Comparison of ENCODE assay signal across 1 cellular context in the genomic region with DNA sequence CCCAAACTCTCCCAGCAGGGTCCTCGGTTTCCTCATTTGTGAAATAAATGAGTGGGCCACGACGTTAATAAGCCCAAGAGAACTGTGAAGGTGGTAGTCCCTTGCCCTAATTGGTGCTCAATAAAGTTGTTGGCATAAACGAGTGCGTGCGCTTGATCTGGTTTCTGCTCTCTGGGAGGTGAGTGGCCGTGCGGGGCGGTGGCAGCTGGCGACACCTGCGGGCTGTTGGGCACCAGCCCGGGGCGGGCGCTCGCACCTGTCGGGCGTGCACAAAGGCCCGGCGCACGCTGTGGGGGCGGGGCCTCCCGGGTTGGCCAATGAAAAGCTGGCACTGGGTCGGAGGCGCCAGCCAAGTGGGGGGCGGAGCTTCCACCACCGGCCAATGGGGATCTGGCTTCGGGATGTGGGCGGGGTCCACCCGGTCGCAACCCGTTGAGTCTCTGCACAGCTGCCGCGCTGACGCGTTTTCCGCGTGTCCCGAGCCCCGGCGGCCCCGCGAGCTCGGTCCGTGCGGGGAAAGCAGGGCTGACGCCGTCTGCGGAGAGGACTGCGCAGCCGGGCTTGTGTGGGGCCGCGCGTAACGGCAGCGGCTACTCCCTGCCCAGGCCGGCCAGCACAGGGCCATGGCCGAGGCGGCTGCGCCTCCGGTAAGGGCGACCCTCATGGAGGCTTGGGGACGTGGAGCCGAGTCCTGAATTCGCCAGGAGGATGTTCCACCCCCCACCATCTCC.
TF ChIP-seq lines count a peak whose summit lies in the region.

No MANE protein-coding gene starts in this region.

TF ChIP-seq in K562, 482 proteins besides CTCF, POLR2A, EP300 and RAD21 (continued from another document and continues in another):
- TF ChIP-seq, protein P1, sequence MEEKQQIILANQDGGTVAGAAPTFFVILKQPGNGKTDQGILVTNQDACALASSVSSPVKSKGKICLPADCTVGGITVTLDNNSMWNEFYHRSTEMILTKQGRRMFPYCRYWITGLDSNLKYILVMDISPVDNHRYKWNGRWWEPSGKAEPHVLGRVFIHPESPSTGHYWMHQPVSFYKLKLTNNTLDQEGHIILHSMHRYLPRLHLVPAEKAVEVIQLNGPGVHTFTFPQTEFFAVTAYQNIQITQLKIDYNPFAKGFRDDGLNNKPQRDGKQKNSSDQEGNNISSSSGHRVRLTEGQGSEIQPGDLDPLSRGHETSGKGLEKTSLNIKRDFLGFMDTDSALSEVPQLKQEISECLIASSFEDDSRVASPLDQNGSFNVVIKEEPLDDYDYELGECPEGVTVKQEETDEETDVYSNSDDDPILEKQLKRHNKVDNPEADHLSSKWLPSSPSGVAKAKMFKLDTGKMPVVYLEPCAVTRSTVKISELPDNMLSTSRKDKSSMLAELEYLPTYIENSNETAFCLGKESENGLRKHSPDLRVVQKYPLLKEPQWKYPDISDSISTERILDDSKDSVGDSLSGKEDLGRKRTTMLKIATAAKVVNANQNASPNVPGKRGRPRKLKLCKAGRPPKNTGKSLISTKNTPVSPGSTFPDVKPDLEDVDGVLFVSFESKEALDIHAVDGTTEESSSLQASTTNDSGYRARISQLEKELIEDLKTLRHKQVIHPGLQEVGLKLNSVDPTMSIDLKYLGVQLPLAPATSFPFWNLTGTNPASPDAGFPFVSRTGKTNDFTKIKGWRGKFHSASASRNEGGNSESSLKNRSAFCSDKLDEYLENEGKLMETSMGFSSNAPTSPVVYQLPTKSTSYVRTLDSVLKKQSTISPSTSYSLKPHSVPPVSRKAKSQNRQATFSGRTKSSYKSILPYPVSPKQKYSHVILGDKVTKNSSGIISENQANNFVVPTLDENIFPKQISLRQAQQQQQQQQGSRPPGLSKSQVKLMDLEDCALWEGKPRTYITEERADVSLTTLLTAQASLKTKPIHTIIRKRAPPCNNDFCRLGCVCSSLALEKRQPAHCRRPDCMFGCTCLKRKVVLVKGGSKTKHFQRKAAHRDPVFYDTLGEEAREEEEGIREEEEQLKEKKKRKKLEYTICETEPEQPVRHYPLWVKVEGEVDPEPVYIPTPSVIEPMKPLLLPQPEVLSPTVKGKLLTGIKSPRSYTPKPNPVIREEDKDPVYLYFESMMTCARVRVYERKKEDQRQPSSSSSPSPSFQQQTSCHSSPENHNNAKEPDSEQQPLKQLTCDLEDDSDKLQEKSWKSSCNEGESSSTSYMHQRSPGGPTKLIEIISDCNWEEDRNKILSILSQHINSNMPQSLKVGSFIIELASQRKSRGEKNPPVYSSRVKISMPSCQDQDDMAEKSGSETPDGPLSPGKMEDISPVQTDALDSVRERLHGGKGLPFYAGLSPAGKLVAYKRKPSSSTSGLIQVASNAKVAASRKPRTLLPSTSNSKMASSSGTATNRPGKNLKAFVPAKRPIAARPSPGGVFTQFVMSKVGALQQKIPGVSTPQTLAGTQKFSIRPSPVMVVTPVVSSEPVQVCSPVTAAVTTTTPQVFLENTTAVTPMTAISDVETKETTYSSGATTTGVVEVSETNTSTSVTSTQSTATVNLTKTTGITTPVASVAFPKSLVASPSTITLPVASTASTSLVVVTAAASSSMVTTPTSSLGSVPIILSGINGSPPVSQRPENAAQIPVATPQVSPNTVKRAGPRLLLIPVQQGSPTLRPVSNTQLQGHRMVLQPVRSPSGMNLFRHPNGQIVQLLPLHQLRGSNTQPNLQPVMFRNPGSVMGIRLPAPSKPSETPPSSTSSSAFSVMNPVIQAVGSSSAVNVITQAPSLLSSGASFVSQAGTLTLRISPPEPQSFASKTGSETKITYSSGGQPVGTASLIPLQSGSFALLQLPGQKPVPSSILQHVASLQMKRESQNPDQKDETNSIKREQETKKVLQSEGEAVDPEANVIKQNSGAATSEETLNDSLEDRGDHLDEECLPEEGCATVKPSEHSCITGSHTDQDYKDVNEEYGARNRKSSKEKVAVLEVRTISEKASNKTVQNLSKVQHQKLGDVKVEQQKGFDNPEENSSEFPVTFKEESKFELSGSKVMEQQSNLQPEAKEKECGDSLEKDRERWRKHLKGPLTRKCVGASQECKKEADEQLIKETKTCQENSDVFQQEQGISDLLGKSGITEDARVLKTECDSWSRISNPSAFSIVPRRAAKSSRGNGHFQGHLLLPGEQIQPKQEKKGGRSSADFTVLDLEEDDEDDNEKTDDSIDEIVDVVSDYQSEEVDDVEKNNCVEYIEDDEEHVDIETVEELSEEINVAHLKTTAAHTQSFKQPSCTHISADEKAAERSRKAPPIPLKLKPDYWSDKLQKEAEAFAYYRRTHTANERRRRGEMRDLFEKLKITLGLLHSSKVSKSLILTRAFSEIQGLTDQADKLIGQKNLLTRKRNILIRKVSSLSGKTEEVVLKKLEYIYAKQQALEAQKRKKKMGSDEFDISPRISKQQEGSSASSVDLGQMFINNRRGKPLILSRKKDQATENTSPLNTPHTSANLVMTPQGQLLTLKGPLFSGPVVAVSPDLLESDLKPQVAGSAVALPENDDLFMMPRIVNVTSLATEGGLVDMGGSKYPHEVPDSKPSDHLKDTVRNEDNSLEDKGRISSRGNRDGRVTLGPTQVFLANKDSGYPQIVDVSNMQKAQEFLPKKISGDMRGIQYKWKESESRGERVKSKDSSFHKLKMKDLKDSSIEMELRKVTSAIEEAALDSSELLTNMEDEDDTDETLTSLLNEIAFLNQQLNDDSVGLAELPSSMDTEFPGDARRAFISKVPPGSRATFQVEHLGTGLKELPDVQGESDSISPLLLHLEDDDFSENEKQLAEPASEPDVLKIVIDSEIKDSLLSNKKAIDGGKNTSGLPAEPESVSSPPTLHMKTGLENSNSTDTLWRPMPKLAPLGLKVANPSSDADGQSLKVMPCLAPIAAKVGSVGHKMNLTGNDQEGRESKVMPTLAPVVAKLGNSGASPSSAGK (IDR thresholded peaks at IDR 0.05) = peak; percentile 92
- peak; percentile 91; the same call in 1 of the 2 replicates for TF ChIP-seq RBM34 (IDR thresholded peaks at IDR 0.05; ENCODE audit: borderline replicate concordance, insufficient read depth, low read length)
- TF ChIP-seq POLR2G (IDR thresholded peaks at IDR 0.05; ENCODE audit: low read depth, low read length) = peak; percentile 80
- TF ChIP-seq BHLHE40 (IDR thresholded peaks at IDR 0.05; ENCODE audit: low read length) = peak; percentile 29; the same call in 1 of the 2 replicates
- TF ChIP-seq KDM4B (IDR thresholded peaks at IDR 0.05; ENCODE audit: borderline replicate concordance in 2 of 2, low read depth in 1 of 2) = no peak
- TF ChIP-seq PHF8 (IDR thresholded peaks at IDR 0.05; ENCODE audit: borderline replicate concordance, low read length) = peak; percentile 58; the same call in 1 of the 2 replicates
- no peak for TF ChIP-seq NR2C1 (IDR thresholded peaks at IDR 0.05)
- no peak for TF ChIP-seq NR2C1 (tag; IDR thresholded peaks at IDR 0.05)
- peak; percentile 78 for TF ChIP-seq CREM (IDR thresholded peaks at IDR 0.05; ENCODE audit: low read depth)
- TF ChIP-seq HDAC1 (IDR thresholded peaks at IDR 0.05) = peak in 1 of 2 experiments; percentile 50; a peak in 1 of 4 replicates
- 0 out of 2 replicates have a peak, but pooled peaks have one; percentile 17 for TF ChIP-seq MBD2 (IDR thresholded peaks at IDR 0.05; ENCODE audit: borderline replicate concordance, low read depth)
- 0 out of 2 replicates have a peak, but pooled peaks have one; percentile 59 for TF ChIP-seq HNRNPL (IDR thresholded peaks at IDR 0.05; ENCODE audit: low read depth, low read length)
- peak; percentile 75; the same call in 1 of the 2 replicates for TF ChIP-seq CBFB (CRISPR knock-in tag; IDR thresholded peaks at IDR 0.05)
- peak; percentile 14 for TF ChIP-seq NFYB (IDR thresholded peaks at IDR 0.05; ENCODE audit: extremely low read depth, insufficient read length)
- TF ChIP-seq HNRNPUL1 (IDR thresholded peaks at IDR 0.05; ENCODE audit: low read length) = no peak
- TF ChIP-seq, protein P2, sequence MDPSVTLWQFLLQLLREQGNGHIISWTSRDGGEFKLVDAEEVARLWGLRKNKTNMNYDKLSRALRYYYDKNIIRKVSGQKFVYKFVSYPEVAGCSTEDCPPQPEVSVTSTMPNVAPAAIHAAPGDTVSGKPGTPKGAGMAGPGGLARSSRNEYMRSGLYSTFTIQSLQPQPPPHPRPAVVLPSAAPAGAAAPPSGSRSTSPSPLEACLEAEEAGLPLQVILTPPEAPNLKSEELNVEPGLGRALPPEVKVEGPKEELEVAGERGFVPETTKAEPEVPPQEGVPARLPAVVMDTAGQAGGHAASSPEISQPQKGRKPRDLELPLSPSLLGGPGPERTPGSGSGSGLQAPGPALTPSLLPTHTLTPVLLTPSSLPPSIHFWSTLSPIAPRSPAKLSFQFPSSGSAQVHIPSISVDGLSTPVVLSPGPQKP (CRISPR knock-in tag; IDR thresholded peaks at IDR 0.05) = no peak
- no peak for TF ChIP-seq GATAD2B (IDR thresholded peaks at IDR 0.05; ENCODE audit: borderline replicate concordance)
- no peak for TF ChIP-seq MXI1 (IDR thresholded peaks at IDR 0.05; ENCODE audit: low read depth, low read length)
- no peak for TF ChIP-seq ZNF57 (CRISPR knock-in tag; IDR thresholded peaks at IDR 0.05)
- peak; percentile 24 for TF ChIP-seq TBP (optimal IDR thresholded peaks at IDR 0.05; ENCODE audit: low read depth, low read length)
- no peak for TF ChIP-seq RBM39 (optimal IDR thresholded peaks at IDR 0.05; ENCODE audit: low read depth, low read length)
- TF ChIP-seq, protein P3, sequence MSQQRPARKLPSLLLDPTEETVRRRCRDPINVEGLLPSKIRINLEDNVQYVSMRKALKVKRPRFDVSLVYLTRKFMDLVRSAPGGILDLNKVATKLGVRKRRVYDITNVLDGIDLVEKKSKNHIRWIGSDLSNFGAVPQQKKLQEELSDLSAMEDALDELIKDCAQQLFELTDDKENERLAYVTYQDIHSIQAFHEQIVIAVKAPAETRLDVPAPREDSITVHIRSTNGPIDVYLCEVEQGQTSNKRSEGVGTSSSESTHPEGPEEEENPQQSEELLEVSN (IDR thresholded peaks at IDR 0.05; ENCODE audit: borderline replicate concordance in 1 of 2, extremely low read depth in 1 of 2, insufficient read depth in 1 of 2, insufficient read length in 1 of 2, low read depth in 1 of 2, low read length in 1 of 2, poor library complexity in 1 of 2, severe bottlenecking in 1 of 2) = peak; percentile 57 to 84
- TF ChIP-seq DNMT1 (IDR thresholded peaks at IDR 0.05) = no peak
- TF ChIP-seq BRD4 (IDR thresholded peaks at IDR 0.05) = no peak
- TF ChIP-seq TEAD1 (CRISPR knock-in tag; IDR thresholded peaks at IDR 0.05) = 0 out of 4 replicates have a peak, but pooled peaks of 1 of the 2 experiments have one; percentile 30
- TF ChIP-seq NRF1 (conservative IDR thresholded peaks at IDR 0.05 in 1 of 2, IDR thresholded peaks at IDR 0.05 in 1 of 2) = peak; percentile 72 to 74
- no peak for TF ChIP-seq ZNF354B (CRISPR knock-in tag; IDR thresholded peaks at IDR 0.05)
- peak; percentile 86 for TF ChIP-seq SAFB (IDR thresholded peaks at IDR 0.05; ENCODE audit: borderline replicate concordance, low read depth, low read length)
- no peak for TF ChIP-seq TRIM28 (IDR thresholded peaks at IDR 0.05)
- TF ChIP-seq, protein P4, sequence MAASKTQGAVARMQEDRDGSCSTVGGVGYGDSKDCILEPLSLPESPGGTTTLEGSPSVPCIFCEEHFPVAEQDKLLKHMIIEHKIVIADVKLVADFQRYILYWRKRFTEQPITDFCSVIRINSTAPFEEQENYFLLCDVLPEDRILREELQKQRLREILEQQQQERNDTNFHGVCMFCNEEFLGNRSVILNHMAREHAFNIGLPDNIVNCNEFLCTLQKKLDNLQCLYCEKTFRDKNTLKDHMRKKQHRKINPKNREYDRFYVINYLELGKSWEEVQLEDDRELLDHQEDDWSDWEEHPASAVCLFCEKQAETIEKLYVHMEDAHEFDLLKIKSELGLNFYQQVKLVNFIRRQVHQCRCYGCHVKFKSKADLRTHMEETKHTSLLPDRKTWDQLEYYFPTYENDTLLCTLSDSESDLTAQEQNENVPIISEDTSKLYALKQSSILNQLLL (CRISPR knock-in tag; IDR thresholded peaks at IDR 0.05; ENCODE audit: borderline replicate concordance) = no peak
- no peak for TF ChIP-seq ATF1 (CRISPR knock-in tag; IDR thresholded peaks at IDR 0.05)
- TF ChIP-seq ATF1 (tag; IDR thresholded peaks at IDR 0.05) = peak; percentile 76
- TF ChIP-seq RBFOX2 (IDR thresholded peaks at IDR 0.05; ENCODE audit: low read depth, low read length) = peak; percentile 61
- TF ChIP-seq CCNT2 (IDR thresholded peaks at IDR 0.05; ENCODE audit: borderline replicate concordance, extremely low read depth, insufficient read length, low read depth, low read length) = peak; percentile 51
- peak; percentile 33; the same call in 1 of the 2 replicates for TF ChIP-seq CTBP1 (IDR thresholded peaks at IDR 0.05; ENCODE audit: borderline replicate concordance)
- peak; percentile 51; the same call in 1 of the 2 replicates for TF ChIP-seq TCF7 (IDR thresholded peaks at IDR 0.05; ENCODE audit: borderline replicate concordance)
- peak; percentile 54; the same call in 1 of the 2 replicates for TF ChIP-seq SP1 (CRISPR knock-in tag; IDR thresholded peaks at IDR 0.05)
